16 cellular contexts compared by ENCODE assay signal in genomic region chr14:52023518-52023917, GRCh38. TPM values are rescaled to one million over a fixed set of nuclear protein-coding genes. Genes with fewer than 3 reads are reported as not detected.
DNase-seq lines count a peak whose midpoint lies in the region; ATAC-seq and TF ChIP-seq lines count a peak whose summit lies in the region.
"Had no signal": no experiment of that assay in that cellular context is flagged by ENCODE, and none has a peak within 500 bp of the region (broad histone marks: within the 10 kb centered on the region; RNA-seq: fewer than 3 reads in every experiment).

No MANE protein-coding gene starts in this region.

- H3K27ac Mint-ChIP-seq in nephron: peak overlapping the region in 2 of 3 experiments; percentile 64 to 87
- H3K27ac Mint-ChIP-seq in activated T-helper 1 cell treated with anti-CD3 and anti-CD28 coated beads, Interleukin-12 subunit alpha, Interleukin-12 subunit beta, Interleukin-2, Interleukin-4 antibody, amounts not matched to agents 30 ng/mL and 10 ng/mL and 1 ng/mL, durations not matched to agents 14 hours and 24 hours and 36 hours: no peak overlapping the region
- H3K27ac Mint-ChIP-seq: activated CD4-positive, alpha-beta memory T cell treated with anti-CD3 and anti-CD28 coated beads for 36 hours; activated naive CD4-positive, alpha-beta T cell treated with anti-CD3 and anti-CD28 coated beads, Interleukin-2, amount 50 U/mL, for 24 hours; CD4-positive, alpha-beta memory T cell; effector memory CD8-positive, alpha-beta T cell had no signal

- no peaks in the 10 kb centered on the region for H3K79me2 ChIP-seq in PC-3 (ENCODE audit: low read length)
- H3K79me2 ChIP-seq in fibroblast of lung (ENCODE audit: control insufficient read depth, insufficient read depth, low read length): peaks cover 14% of the 10 kb centered on the region

- peaks cover 79% of the 10 kb centered on the region for H3K36me3 Mint-ChIP-seq in nephron (ENCODE audit: low read depth)
- H3K36me3 Mint-ChIP-seq in activated T-helper 1 cell treated with anti-CD3 and anti-CD28 coated beads, Interleukin-12 subunit alpha, Interleukin-12 subunit beta, Interleukin-2, Interleukin-4 antibody, amounts not matched to agents 30 ng/mL and 10 ng/mL and 1 ng/mL, durations not matched to agents 14 hours and 24 hours and 36 hours (ENCODE audit: low read depth): no peaks in the 10 kb centered on the region
- H3K36me3 Mint-ChIP-seq: activated CD4-positive, alpha-beta memory T cell treated with anti-CD3 and anti-CD28 coated beads for 36 hours; activated naive CD4-positive, alpha-beta T cell treated with anti-CD3 and anti-CD28 coated beads, Interleukin-2, amount 50 U/mL, for 24 hours; CD4-positive, alpha-beta memory T cell had no signal

- peak; percentile 47 for ATAC-seq in PC-3
- ATAC-seq in GM18867 (IDR thresholded peaks at IDR 0.05; ENCODE audit: unreplicated experiment): no peak
- ATAC-seq: effector memory CD8-positive, alpha-beta T cell; stimulated activated naive CD8-positive, alpha-beta T cell treated with anti-CD3 and anti-CD28 coated beads, Interleukin-15, Interleukin-2, amounts not matched to agents 100 U/mL and 50 U/mL, for 24 hours had no signal

- BruUV-seq in PC-3 (replicated peaks; lab: Mats Ljungman, UMichigan): no TSS peak

- H3K4me3 Mint-ChIP-seq in nephron: no peak overlapping the region
- H3K4me3 Mint-ChIP-seq in activated T-helper 1 cell treated with anti-CD3 and anti-CD28 coated beads, Interleukin-12 subunit alpha, Interleukin-12 subunit beta, Interleukin-2, Interleukin-4 antibody, amounts not matched to agents 30 ng/mL and 10 ng/mL and 1 ng/mL, durations not matched to agents 14 hours and 24 hours and 36 hours: no peak overlapping the region
- H3K4me3 Mint-ChIP-seq: activated CD4-positive, alpha-beta memory T cell treated with anti-CD3 and anti-CD28 coated beads for 36 hours; activated naive CD4-positive, alpha-beta T cell treated with anti-CD3 and anti-CD28 coated beads, Interleukin-2, amount 50 U/mL, for 24 hours; CD4-positive, alpha-beta memory T cell; effector memory CD8-positive, alpha-beta T cell had no signal

- TF ChIP-seq CTCF in PC-3 (conservative IDR thresholded peaks at IDR 0.05; ENCODE audit: low read depth, low read length): no peak
- no peak for TF ChIP-seq CTCF in fibroblast of lung (conservative IDR thresholded peaks at IDR 0.05 in 1 of 2, IDR thresholded peaks at IDR 0.05 in 1 of 2; ENCODE audit: low read depth in 1 of 2, low read length in 2 of 2)
- TF ChIP-seq CTCF in nephron (IDR thresholded peaks at IDR 0.05; ENCODE audit: unreplicated experiment in 3 of 3): no peak
- TF ChIP-seq CTCF in RWPE1 (conservative IDR thresholded peaks at IDR 0.05; ENCODE audit: low read depth): no peak

- H3K9me3 Mint-ChIP-seq in nephron: no peaks in the 10 kb centered on the region
- H3K9me3 Mint-ChIP-seq in activated T-helper 1 cell treated with anti-CD3 and anti-CD28 coated beads, Interleukin-12 subunit alpha, Interleukin-12 subunit beta, Interleukin-2, Interleukin-4 antibody, amounts not matched to agents 30 ng/mL and 10 ng/mL and 1 ng/mL, durations not matched to agents 14 hours and 24 hours and 36 hours: peaks cover 7% of the 10 kb centered on the region
- H3K9me3 Mint-ChIP-seq: activated naive CD4-positive, alpha-beta T cell treated with anti-CD3 and anti-CD28 coated beads, Interleukin-2, amount 50 U/mL, for 24 hours; CD4-positive, alpha-beta memory T cell; effector memory CD8-positive, alpha-beta T cell had no signal

- H3K27me3 ChIP-seq in BLaER1 (no peaks in the 10 kb centered on the region), PC-3 (ENCODE audit: low read length) (no peaks in the 10 kb centered on the region), fibroblast of lung (ENCODE audit: control insufficient read depth, insufficient read depth, low read length) (no peaks in the 10 kb centered on the region)
- H3K27me3 ChIP-seq: Peyer's patch had no signal

- CTCF ChIA-PET in PC-3 (lab: Charles Lee) (no interaction called here), RWPE1 (lab: Yijun Ruan, JAX) (interaction anchor here (0.6 kb wide), 1 partner anchor 1407 kb away, joined by 3 read pairs; no protein-coding TSS in a partner anchor)

- H4K20me1 ChIP-seq in BLaER1 (no peaks in the 10 kb centered on the region), PC-3 (ENCODE audit: low read length) (no peaks in the 10 kb centered on the region), fibroblast of lung (ENCODE audit: control insufficient read depth, extremely low read depth, insufficient read depth, low read length) (no peaks in the 10 kb centered on the region)

- H3K4me2 ChIP-seq in BLaER1 (peak overlapping the region; percentile 85), PC-3 (ENCODE audit: low read length) (no peak overlapping the region; the same call in 1 of the 2 replicates), fibroblast of lung (ENCODE audit: extremely low read depth, insufficient read depth, low read length) (no peak overlapping the region)

- POLR2A ChIA-PET in PC-3 (lab: Charles Lee; ENCODE audit: unreplicated experiment): interaction anchor here (0.5 kb wide), 1 partner anchor 404 kb away, joined by 11 read pairs; no protein-coding TSS in a partner anchor
- POLR2A ChIA-PET in RWPE1 (lab: Yijun Ruan, JAX; ENCODE audit: low non-redundant PET): no interaction called here

- H3K4me3 ChIP-seq in BLaER1: no peak overlapping the region
- no peak overlapping the region for H3K4me3 ChIP-seq in PC-3 (ENCODE audit: low read length)
- H3K4me3 ChIP-seq in fibroblast of lung (replicated peaks in 1 of 4; ENCODE audit: control extremely low read depth in 1 of 4, insufficient read depth in 1 of 4, low read depth in 3 of 4, low read length in 4 of 4): no peak overlapping the region
- H3K4me3 ChIP-seq: Peyer's patch, prostate gland had no signal

- H2AFZ ChIP-seq in PC-3 (ENCODE audit: low read length) (no peak overlapping the region), fibroblast of lung (ENCODE audit: low read length) (no peak overlapping the region)

- H3K4me1 ChIP-seq in BLaER1 (peaks cover 56% of the 10 kb centered on the region), PC-3 (ENCODE audit: insufficient read depth, low read length) (peaks cover 27% of the 10 kb centered on the region), fibroblast of lung (ENCODE audit: control insufficient read depth, extremely low read depth, insufficient read depth, low read length) (peaks cover 36% of the 10 kb centered on the region)
- H3K4me1 ChIP-seq: prostate gland had no signal

- H3K27ac ChIP-seq in BLaER1: peak overlapping the region; percentile 80
- no peak overlapping the region; the same call in 1 of the 2 replicates for H3K27ac ChIP-seq in PC-3 (ENCODE audit: low read length)
- no peak overlapping the region for H3K27ac ChIP-seq in fibroblast of lung (ENCODE audit: insufficient read depth, low read length)
- H3K27ac ChIP-seq in RWPE1: no peak overlapping the region
- H3K27ac ChIP-seq: Peyer's patch, prostate gland had no signal

- intact Hi-C loops in PC-3 (cut with micrococcal nuclease): no loop called here
- intact Hi-C loops in activated T-helper 1 cell treated with anti-CD3 and anti-CD28 coated beads, Interleukin-12 subunit alpha, Interleukin-12 subunit beta, Interleukin-2, Interleukin-4 antibody, amounts not matched to agents 30 ng/mL and 10 ng/mL and 1 ng/mL, durations not matched to agents 14 hours and 24 hours and 36 hours (cut with micrococcal nuclease): loop anchor here (2.0 kb wide), 1 partner anchor 27 kb away; no protein-coding TSS in a partner anchor

- no peaks in the 10 kb centered on the region for H3K27me3 Mint-ChIP-seq in nephron (ENCODE audit: low read depth)
- H3K27me3 Mint-ChIP-seq in activated T-helper 1 cell treated with anti-CD3 and anti-CD28 coated beads, Interleukin-12 subunit alpha, Interleukin-12 subunit beta, Interleukin-2, Interleukin-4 antibody, amounts not matched to agents 30 ng/mL and 10 ng/mL and 1 ng/mL, durations not matched to agents 14 hours and 24 hours and 36 hours (ENCODE audit: insufficient read depth): no peaks in the 10 kb centered on the region
- H3K27me3 Mint-ChIP-seq: activated CD4-positive, alpha-beta memory T cell treated with anti-CD3 and anti-CD28 coated beads for 36 hours; activated naive CD4-positive, alpha-beta T cell treated with anti-CD3 and anti-CD28 coated beads, Interleukin-2, amount 50 U/mL, for 24 hours; CD4-positive, alpha-beta memory T cell; effector memory CD8-positive, alpha-beta T cell had no signal

- DNase-seq in PC-3 (peak; percentile 72), fibroblast of lung (ENCODE audit: low read depth in 2 of 2) (peak; percentile 86), RWPE1 (ENCODE audit: low spot score) (no peak)
- DNase-seq in activated T-helper 1 cell treated with anti-CD3 and anti-CD28 coated beads, Interleukin-12 subunit alpha, Interleukin-12 subunit beta, Interleukin-2, Interleukin-4 antibody, amounts not matched to agents 30 ng/mL and 10 ng/mL and 1 ng/mL, durations not matched to agents 14 hours and 24 hours and 36 hours (ENCODE audit: low spot score): no peak
- DNase-seq in activated CD4-positive, alpha-beta T cell treated with anti-CD3 and anti-CD28 coated beads for 1 hour: no peak
- DNase-seq: activated CD4-positive, alpha-beta memory T cell treated with anti-CD3 and anti-CD28 coated beads for 36 hours; CD4-positive, alpha-beta memory T cell; effector memory CD8-positive, alpha-beta T cell; Peyer's patch; stimulated activated naive CD8-positive, alpha-beta T cell treated with anti-CD3 and anti-CD28 coated beads, Interleukin-15, Interleukin-2, amounts not matched to agents 100 U/mL and 50 U/mL, for 24 hours; T-helper 2 cell had no signal

- H3K9ac ChIP-seq in BLaER1: no peak overlapping the region
- no peak overlapping the region for H3K9ac ChIP-seq in PC-3 (ENCODE audit: low read length)
- H3K9ac ChIP-seq in fibroblast of lung (ENCODE audit: insufficient read depth, low read length): no peak overlapping the region

- H3K9me3 ChIP-seq in BLaER1 (peaks cover 41% of the 10 kb centered on the region), PC-3 (ENCODE audit: low read length) (no peaks in the 10 kb centered on the region), fibroblast of lung (ENCODE audit: control insufficient read depth, insufficient read depth, low read depth, low read length) (no peaks in the 10 kb centered on the region)
- H3K9me3 ChIP-seq: Peyer's patch, prostate gland had no signal

- H3K36me3 ChIP-seq in BLaER1: peaks cover 82% of the 10 kb centered on the region
- H3K36me3 ChIP-seq in PC-3 (ENCODE audit: low read depth, low read length): no peaks in the 10 kb centered on the region
- H3K36me3 ChIP-seq in fibroblast of lung (ENCODE audit: control insufficient read depth, insufficient read depth, low read length): peaks cover 27% of the 10 kb centered on the region
- H3K36me3 ChIP-seq: Peyer's patch, prostate gland had no signal

- H3K9me2 ChIP-seq in PC-3 (replicated peaks; ENCODE audit: low read length): no peaks in the 10 kb centered on the region

- no peaks in the 10 kb centered on the region for H3F3A ChIP-seq in PC-3 (ENCODE audit: low read length, unreplicated experiment)

- H3K4me1 Mint-ChIP-seq in nephron: peaks cover 30% of the 10 kb centered on the region
- H3K4me1 Mint-ChIP-seq in activated T-helper 1 cell treated with anti-CD3 and anti-CD28 coated beads, Interleukin-12 subunit alpha, Interleukin-12 subunit beta, Interleukin-2, Interleukin-4 antibody, amounts not matched to agents 30 ng/mL and 10 ng/mL and 1 ng/mL, durations not matched to agents 14 hours and 24 hours and 36 hours (ENCODE audit: low read depth): peaks cover 33% of the 10 kb centered on the region

RNA-seq across cellular contexts. Expression of gene RTRAF, which starts 34.2 kb away (rescaled TPM):
- total RNA-seq in PC-3 (2014; rRNA removed): 218 and 300 TPM in 2 replicates
- total RNA-seq in fibroblast of lung: 73.2 and 222 TPM in 2 replicates
- 147 and 185 TPM in 2 replicates for polyA plus RNA-seq in fibroblast of lung
- 295 and 298 TPM in 2 replicates for polyA plus RNA-seq in fibroblast of lung (2012)
- 33.6 and 38.4 TPM in 2 replicates for polyA minus RNA-seq in fibroblast of lung (ENCODE audit: low replicate concordance)
- total RNA-seq in activated T-helper 1 cell treated with anti-CD3 and anti-CD28 coated beads, Interleukin-12 subunit alpha, Interleukin-12 subunit beta, Interleukin-2, Interleukin-4 antibody, amounts not matched to agents 30 ng/mL and 10 ng/mL and 1 ng/mL, durations not matched to agents 14 hours and 24 hours and 36 hours: 215 and 230 TPM in 2 replicates

RNA-seq across cellular contexts. Expression of gene NID2, which starts 45.3 kb away (rescaled TPM):
- total RNA-seq in PC-3 (2014; rRNA removed) (2.5 and 3.1 TPM in 2 replicates), fibroblast of lung (93.7 and 181 TPM in 2 replicates)
- polyA plus RNA-seq in fibroblast of lung: 394 and 2,513 TPM in 2 replicates
- polyA plus RNA-seq in fibroblast of lung (2012): 225 and 1,654 TPM in 2 replicates
- 553 and 3,045 TPM in 2 replicates for polyA minus RNA-seq in fibroblast of lung (ENCODE audit: low replicate concordance)
- total RNA-seq in activated T-helper 1 cell treated with anti-CD3 and anti-CD28 coated beads, Interleukin-12 subunit alpha, Interleukin-12 subunit beta, Interleukin-2, Interleukin-4 antibody, amounts not matched to agents 30 ng/mL and 10 ng/mL and 1 ng/mL, durations not matched to agents 14 hours and 24 hours and 36 hours: 0.16 and 0.34 TPM in 2 replicates
- total RNA-seq: activated CD4-positive, alpha-beta memory T cell treated with anti-CD3 and anti-CD28 coated beads for 36 hours; CD4-positive, alpha-beta memory T cell had no signal

Comparison
In these comparisons a context has a peak if more than half of its experiments do, and no peak if none do; other contexts are left out.
1. DNase-seq: peak in PC-3 (single experiment) and fibroblast of lung (2 of 2); none in activated T-helper 1 cell treated with anti-CD3 and anti-CD28 coated beads, Interleukin-12 subunit alpha, Interleukin-12 subunit beta, Interleukin-2, Interleukin-4 antibody, amounts not matched to agents 30 ng/mL and 10 ng/mL and 1 ng/mL, durations not matched to agents 14 hours and 24 hours and 36 hours (single experiment), RWPE1 (single experiment) and activated CD4-positive, alpha-beta T cell treated with anti-CD3 and anti-CD28 coated beads for 1 hour (single experiment).
2. RNA of gene NID2, which starts 45.3 kb away (total RNA-seq): 93.7 to 181 TPM in fibroblast of lung; 2.5 to 3.1 TPM in PC-3 and 0.16 to 0.34 TPM in activated T-helper 1 cell treated with anti-CD3 and anti-CD28 coated beads, Interleukin-12 subunit alpha, Interleukin-12 subunit beta, Interleukin-2, Interleukin-4 antibody, amounts not matched to agents 30 ng/mL and 10 ng/mL and 1 ng/mL, durations not matched to agents 14 hours and 24 hours and 36 hours; every median in the first group is over 10 times any median in the second.